Comparison of ENCODE assay signal across 1 cellular context in genomic region chr12:122528582-122528981, GRCh38.
TF ChIP-seq lines count a peak whose summit lies in the region.

No MANE protein-coding gene starts in this region.

TF ChIP-seq in GM23338, 12 proteins besides CTCF, POLR2A, EP300 and RAD21 (continued from another document):
- TF ChIP-seq, protein P1, sequence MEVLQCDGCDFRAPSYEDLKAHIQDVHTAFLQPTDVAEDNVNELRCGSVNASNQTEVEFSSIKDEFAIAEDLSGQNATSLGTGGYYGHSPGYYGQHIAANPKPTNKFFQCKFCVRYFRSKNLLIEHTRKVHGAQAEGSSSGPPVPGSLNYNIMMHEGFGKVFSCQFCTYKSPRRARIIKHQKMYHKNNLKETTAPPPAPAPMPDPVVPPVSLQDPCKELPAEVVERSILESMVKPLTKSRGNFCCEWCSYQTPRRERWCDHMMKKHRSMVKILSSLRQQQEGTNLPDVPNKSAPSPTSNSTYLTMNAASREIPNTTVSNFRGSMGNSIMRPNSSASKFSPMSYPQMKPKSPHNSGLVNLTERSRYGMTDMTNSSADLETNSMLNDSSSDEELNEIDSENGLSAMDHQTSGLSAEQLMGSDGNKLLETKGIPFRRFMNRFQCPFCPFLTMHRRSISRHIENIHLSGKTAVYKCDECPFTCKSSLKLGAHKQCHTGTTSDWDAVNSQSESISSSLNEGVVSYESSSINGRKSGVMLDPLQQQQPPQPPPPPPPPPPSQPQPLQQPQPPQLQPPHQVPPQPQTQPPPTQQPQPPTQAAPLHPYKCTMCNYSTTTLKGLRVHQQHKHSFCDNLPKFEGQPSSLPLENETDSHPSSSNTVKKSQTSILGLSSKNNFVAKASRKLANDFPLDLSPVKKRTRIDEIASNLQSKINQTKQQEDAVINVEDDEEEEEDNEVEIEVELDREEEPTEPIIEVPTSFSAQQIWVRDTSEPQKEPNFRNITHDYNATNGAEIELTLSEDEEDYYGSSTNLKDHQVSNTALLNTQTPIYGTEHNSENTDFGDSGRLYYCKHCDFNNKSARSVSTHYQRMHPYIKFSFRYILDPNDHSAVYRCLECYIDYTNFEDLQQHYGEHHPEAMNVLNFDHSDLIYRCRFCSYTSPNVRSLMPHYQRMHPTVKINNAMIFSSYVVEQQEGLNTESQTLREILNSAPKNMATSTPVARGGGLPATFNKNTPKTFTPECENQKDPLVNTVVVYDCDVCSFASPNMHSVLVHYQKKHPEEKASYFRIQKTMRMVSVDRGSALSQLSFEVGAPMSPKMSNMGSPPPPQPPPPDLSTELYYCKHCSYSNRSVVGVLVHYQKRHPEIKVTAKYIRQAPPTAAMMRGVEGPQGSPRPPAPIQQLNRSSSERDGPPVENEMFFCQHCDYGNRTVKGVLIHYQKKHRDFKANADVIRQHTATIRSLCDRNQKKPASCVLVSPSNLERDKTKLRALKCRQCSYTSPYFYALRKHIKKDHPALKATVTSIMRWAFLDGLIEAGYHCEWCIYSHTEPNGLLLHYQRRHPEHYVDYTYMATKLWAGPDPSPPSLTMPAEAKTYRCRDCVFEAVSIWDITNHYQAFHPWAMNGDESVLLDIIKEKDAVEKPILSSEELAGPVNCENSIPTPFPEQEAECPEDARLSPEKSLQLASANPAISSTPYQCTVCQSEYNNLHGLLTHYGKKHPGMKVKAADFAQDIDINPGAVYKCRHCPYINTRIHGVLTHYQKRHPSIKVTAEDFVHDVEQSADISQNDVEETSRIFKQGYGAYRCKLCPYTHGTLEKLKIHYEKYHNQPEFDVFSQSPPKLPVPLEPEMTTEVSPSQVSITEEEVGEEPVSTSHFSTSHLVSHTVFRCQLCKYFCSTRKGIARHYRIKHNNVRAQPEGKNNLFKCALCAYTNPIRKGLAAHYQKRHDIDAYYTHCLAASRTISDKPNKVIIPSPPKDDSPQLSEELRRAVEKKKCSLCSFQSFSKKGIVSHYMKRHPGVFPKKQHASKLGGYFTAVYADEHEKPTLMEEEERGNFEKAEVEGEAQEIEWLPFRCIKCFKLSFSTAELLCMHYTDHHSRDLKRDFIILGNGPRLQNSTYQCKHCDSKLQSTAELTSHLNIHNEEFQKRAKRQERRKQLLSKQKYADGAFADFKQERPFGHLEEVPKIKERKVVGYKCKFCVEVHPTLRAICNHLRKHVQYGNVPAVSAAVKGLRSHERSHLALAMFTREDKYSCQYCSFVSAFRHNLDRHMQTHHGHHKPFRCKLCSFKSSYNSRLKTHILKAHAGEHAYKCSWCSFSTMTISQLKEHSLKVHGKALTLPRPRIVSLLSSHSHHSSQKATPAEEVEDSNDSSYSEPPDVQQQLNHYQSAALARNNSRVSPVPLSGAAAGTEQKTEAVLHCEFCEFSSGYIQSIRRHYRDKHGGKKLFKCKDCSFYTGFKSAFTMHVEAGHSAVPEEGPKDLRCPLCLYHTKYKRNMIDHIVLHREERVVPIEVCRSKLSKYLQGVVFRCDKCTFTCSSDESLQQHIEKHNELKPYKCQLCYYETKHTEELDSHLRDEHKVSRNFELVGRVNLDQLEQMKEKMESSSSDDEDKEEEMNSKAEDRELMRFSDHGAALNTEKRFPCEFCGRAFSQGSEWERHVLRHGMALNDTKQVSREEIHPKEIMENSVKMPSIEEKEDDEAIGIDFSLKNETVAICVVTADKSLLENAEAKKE (CRISPR knock-in tag; IDR thresholded peaks at IDR 0.05) = no peak
- TF ChIP-seq POLR2AphosphoS5 (IDR thresholded peaks at IDR 0.05; ENCODE audit: low read depth) = no peak
